In the genomic region with DNA sequence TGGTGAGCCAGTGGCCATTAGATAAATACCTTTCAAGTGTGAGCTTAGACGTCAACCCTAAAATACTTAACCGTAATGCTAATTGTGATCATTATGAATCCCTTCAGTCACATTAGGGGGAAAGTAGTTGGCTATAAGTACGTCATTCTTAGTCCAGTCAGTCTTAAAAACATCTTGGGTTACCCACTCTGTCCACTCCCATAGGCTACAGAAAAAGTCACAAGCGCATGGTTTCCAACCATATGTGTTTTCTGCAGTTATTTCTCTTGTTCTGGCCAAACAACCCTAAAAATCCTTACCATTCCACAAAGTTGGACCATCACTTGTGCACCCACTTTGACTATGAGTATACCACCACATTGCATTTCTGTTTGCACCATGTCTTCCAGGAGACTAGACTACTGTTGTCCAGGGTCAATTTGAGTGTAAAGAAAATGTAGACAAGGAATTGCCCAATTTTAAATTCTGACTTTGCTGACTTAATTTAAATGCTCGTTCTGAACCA, we compare ENCODE assay signal across 13 cellular contexts. TPM values are rescaled to one million over a fixed set of nuclear protein-coding genes. Genes with fewer than 3 reads are reported as not detected.
A peak's percentile ranks its signal among the peaks of the same experiment; 100 is the strongest.
DNase-seq lines count a peak whose midpoint lies in the region; ATAC-seq and TF ChIP-seq lines count a peak whose summit lies in the region.
"Had no signal": no experiment of that assay in that cellular context is flagged by ENCODE, and none has a peak within 500 bp of the region (broad histone marks: within the 10 kb centered on the region; RNA-seq: fewer than 3 reads in every experiment).

No MANE protein-coding gene starts in this region.

- H3K18ac ChIP-seq in mesendoderm (ENCODE audit: low read length), result no peak overlapping the region

- peak overlapping the region; percentile 31 for H3K27ac Mint-ChIP-seq in activated CD4-positive, alpha-beta memory T cell treated with anti-CD3 and anti-CD28 coated beads, Interleukin-2, amount 10 ng/mL, durations not matched to agents 7 days and 5 days

- peaks cover 38 to 65% (median 53%) of the 10 kb centered on the region in 11 experiments for H4K20me1 ChIP-seq in BLaER1 treated with 17β-estradiol and CSF1 and Interleukin-3, amounts not matched to agents 10 nM and 100 nM
- H4K20me1 ChIP-seq in HCT116 (ENCODE audit: insufficient read depth), result peaks cover 28% of the 10 kb centered on the region; the same call in 1 of the 2 replicates

- no peak overlapping the region for H2BK15ac ChIP-seq in mesendoderm (replicated peaks; ENCODE audit: low read depth)

- intact Hi-C loops in HCT116 (cut with micrococcal nuclease), result no loop called here

- H3K4me2 ChIP-seq in BLaER1 treated with 17β-estradiol and CSF1 and Interleukin-3, amounts not matched to agents 10 nM and 100 nM, result peak overlapping the region; percentile 55 to 98 (median 90)
- H3K4me2 ChIP-seq in HCT116 (ENCODE audit: low read length), result no peak overlapping the region
- no peak overlapping the region for H3K4me2 ChIP-seq in mesendoderm (ENCODE audit: low read length)

- TF ChIP-seq CTCF in HCT116 (IDR thresholded peaks at IDR 0.05 in 2 of 3, conservative IDR thresholded peaks at IDR 0.05 in 1 of 3; ENCODE audit: borderline replicate concordance in 1 of 3, insufficient read depth in 1 of 3, low read depth in 2 of 3, low read length in 2 of 3), result no peak

- TF ChIP-seq RAD21 in HCT116 (IDR thresholded peaks at IDR 0.05; ENCODE audit: low read depth), result no peak

- H3K36me3 ChIP-seq in BLaER1 treated with 17β-estradiol and CSF1 and Interleukin-3, amounts not matched to agents 10 nM and 100 nM, result peaks cover 45 to 58% (median 50%) of the 10 kb centered on the region in 11 experiments
- peaks cover 16 to 26% of the 10 kb centered on the region in 2 experiments for H3K36me3 ChIP-seq in HCT116 (ENCODE audit: control insufficient read depth in 1 of 2, insufficient read depth in 2 of 2, low read length in 2 of 2)
- peaks cover 6% of the 10 kb centered on the region for H3K36me3 ChIP-seq in mesendoderm (ENCODE audit: control insufficient read depth, insufficient read depth, low read length)

- no peak overlapping the region for H2BK5ac ChIP-seq in mesendoderm (ENCODE audit: low read length)

- H2AFZ ChIP-seq in HCT116 (ENCODE audit: low read depth, low read length, poor library complexity, severe bottlenecking), result no peak overlapping the region

- no peak for DNase-seq in HCT116 (ENCODE audit: low read depth, low spot score)
- no peak for DNase-seq in activated CD4-positive, alpha-beta memory T cell treated with anti-CD3 and anti-CD28 coated beads, Interleukin-2, amount 10 ng/mL, durations not matched to agents 7 days and 5 days
- DNase-seq in mesendoderm, result no peak
- no peak for DNase-seq in NCI-H345 (lab: John Stamatoyannopoulos, UW)
- no peak for DNase-seq in NK-92 treated with Interleukin-12 subunit alpha and Interleukin-12 subunit beta, amount 100 ng/mL, for 24 hours (lab: John Stamatoyannopoulos, UW)
- DNase-seq in activated gamma-delta T cell (lab: John Stamatoyannopoulos, UW), result no peak
- DNase-seq: foreskin keratinocyte, left ventricle myocardium superior, NCI-H1092, T-helper 9 cell had no signal

- peaks cover 5% of the 10 kb centered on the region for H3K27me3 Mint-ChIP-seq in activated CD4-positive, alpha-beta memory T cell treated with anti-CD3 and anti-CD28 coated beads, Interleukin-2, amount 10 ng/mL, durations not matched to agents 7 days and 5 days

- BruUV-seq in HCT116 (replicated peaks; lab: Mats Ljungman, UMichigan), result no TSS peak

- peaks cover 51% of the 10 kb centered on the region for H3K36me3 Mint-ChIP-seq in activated CD4-positive, alpha-beta memory T cell treated with anti-CD3 and anti-CD28 coated beads, Interleukin-2, amount 10 ng/mL, durations not matched to agents 7 days and 5 days (ENCODE audit: low read depth)

- TF ChIP-seq POLR2A in HCT116 (IDR thresholded peaks at IDR 0.05; ENCODE audit: borderline replicate concordance, extremely low read depth, insufficient read depth, insufficient read length), result no peak

- ATAC-seq in HCT116 (no peak), GM21367 (IDR thresholded peaks at IDR 0.05; ENCODE audit: unreplicated experiment) (no peak)
- ATAC-seq: foreskin keratinocyte, left ventricle myocardium superior had no signal

- no peak overlapping the region for H4K5ac ChIP-seq in mesendoderm (ENCODE audit: low read length)

- peak overlapping the region in 9 of 10 experiments; percentile 76 to 95 (median 84); a peak in 12 of 20 replicates for H3K4me3 ChIP-seq in BLaER1 treated with 17β-estradiol and CSF1 and Interleukin-3, amounts not matched to agents 10 nM and 100 nM
- H3K4me3 ChIP-seq in HCT116 (replicated peaks in 1 of 2; ENCODE audit: low read depth in 1 of 2, low read length in 2 of 2) (no peak overlapping the region), mesendoderm (ENCODE audit: low read length) (no peak overlapping the region)
- H3K4me3 ChIP-seq: tibial nerve had no signal

- peaks cover 44% of the 10 kb centered on the region for H3K79me2 ChIP-seq in HCT116 (ENCODE audit: insufficient read depth, low read length)
- H3K79me2 ChIP-seq in mesendoderm (ENCODE audit: control insufficient read depth, insufficient read depth, low read length), result peaks cover 26% of the 10 kb centered on the region

- H3K9me2 ChIP-seq in HCT116 (ENCODE audit: insufficient read depth), result no peaks in the 10 kb centered on the region

- no peak overlapping the region for H2BK120ac ChIP-seq in mesendoderm (ENCODE audit: low read depth, low read length)

- H3K79me1 ChIP-seq in mesendoderm (ENCODE audit: low read length), result peaks cover 3% of the 10 kb centered on the region

- no peak overlapping the region for H3K4ac ChIP-seq in mesendoderm (ENCODE audit: low read depth, low read length)

- no peak overlapping the region for H2AK5ac ChIP-seq in mesendoderm (ENCODE audit: low read length)

- peaks cover 0 to 16% (median 14%) of the 10 kb centered on the region in 11 experiments; a peak in 17 of 22 replicates for H3K27me3 ChIP-seq in BLaER1 treated with 17β-estradiol and CSF1 and Interleukin-3, amounts not matched to agents 10 nM and 100 nM
- no peaks in the 10 kb centered on the region for H3K27me3 ChIP-seq in HCT116 (ENCODE audit: insufficient read depth, low read length)
- no peaks in the 10 kb centered on the region for H3K27me3 ChIP-seq in mesendoderm (ENCODE audit: insufficient read depth, low read length, poor library complexity)
- H3K27me3 ChIP-seq: foreskin keratinocyte, tibial nerve had no signal

- peaks cover 34 to 63% (median 59%) of the 10 kb centered on the region in 10 experiments for H3K4me1 ChIP-seq in BLaER1 treated with 17β-estradiol and CSF1 and Interleukin-3, amounts not matched to agents 10 nM and 100 nM
- H3K4me1 ChIP-seq in HCT116 (ENCODE audit: control insufficient read depth in 1 of 2, insufficient read depth in 2 of 2, low read length in 2 of 2), result peaks cover 9 to 19% of the 10 kb centered on the region in 2 experiments; a peak in 3 of 4 replicates
- H3K4me1 ChIP-seq in mesendoderm (ENCODE audit: control insufficient read depth, low read depth, low read length), result peaks cover 2% of the 10 kb centered on the region

- H3K56ac ChIP-seq in mesendoderm (ENCODE audit: low read length), result no peak overlapping the region

- H3K4me3 Mint-ChIP-seq in activated CD4-positive, alpha-beta memory T cell treated with anti-CD3 and anti-CD28 coated beads, Interleukin-2, amount 10 ng/mL, durations not matched to agents 7 days and 5 days, result peak overlapping the region; percentile 10

- no CpG with 5 or more reads among the region's 5 CpGs for WGBS in mesendoderm (ENCODE audit: extremely low coverage, insufficient coverage, low lambda C conversion rate)

- no peaks in the 10 kb centered on the region for H3K9me3 Mint-ChIP-seq in activated CD4-positive, alpha-beta memory T cell treated with anti-CD3 and anti-CD28 coated beads, Interleukin-2, amount 10 ng/mL, durations not matched to agents 7 days and 5 days

- H3K9ac ChIP-seq in BLaER1 treated with 17β-estradiol and CSF1 and Interleukin-3, amounts not matched to agents 10 nM and 100 nM, result peak overlapping the region in 3 of 11 experiments; percentile 3 to 22 (median 11); a peak in 3 of 22 replicates
- H3K9ac ChIP-seq in HCT116 (ENCODE audit: low read length), result no peak overlapping the region
- H3K9ac ChIP-seq in mesendoderm (ENCODE audit: low read length), result peak overlapping the region; percentile 6

- CTCF ChIA-PET in HCT116 (lab: Charles Lee), result no interaction called here
- CTCF ChIA-PET in activated CD4-positive, alpha-beta memory T cell treated with anti-CD3 and anti-CD28 coated beads, Interleukin-2, amount 10 ng/mL, durations not matched to agents 7 days and 5 days (lab: Charles Lee), result no interaction called here

- peaks cover 46% of the 10 kb centered on the region for H3K4me1 Mint-ChIP-seq in activated CD4-positive, alpha-beta memory T cell treated with anti-CD3 and anti-CD28 coated beads, Interleukin-2, amount 10 ng/mL, durations not matched to agents 7 days and 5 days

- H3K9me3 ChIP-seq in BLaER1 treated with 17β-estradiol and CSF1 and Interleukin-3, amounts not matched to agents 10 nM and 100 nM (replicated peaks in 1 of 11), result no peaks in the 10 kb centered on the region
- H3K9me3 ChIP-seq in HCT116 (ENCODE audit: control insufficient read depth in 1 of 2, insufficient read depth in 1 of 2, low read depth in 1 of 2, low read length in 2 of 2), result no peaks in the 10 kb centered on the region
- H3K9me3 ChIP-seq: tibial nerve had no signal

- H3K27ac ChIP-seq in BLaER1 treated with 17β-estradiol and CSF1 and Interleukin-3, amounts not matched to agents 10 nM and 100 nM, result no peak overlapping the region
- H3K27ac ChIP-seq in HCT116 (ENCODE audit: low read depth, low read length) (no peak overlapping the region), mesendoderm (ENCODE audit: low read depth, low read length) (no peak overlapping the region)
- H3K27ac ChIP-seq: foreskin keratinocyte had no signal

- no peak overlapping the region for H3K23ac ChIP-seq in mesendoderm (ENCODE audit: low read length)

- POLR2A ChIA-PET in HCT116 (lab: Charles Lee), result interaction anchor here (1.4 to 4.1 kb wide), 2 partner anchors 7 to 26 kb away, joined by 4 to 69 read pairs; no protein-coding TSS in a partner anchor
- POLR2A ChIA-PET in activated CD4-positive, alpha-beta memory T cell treated with anti-CD3 and anti-CD28 coated beads, Interleukin-2, amount 10 ng/mL, durations not matched to agents 7 days and 5 days (lab: Charles Lee), result interaction anchor here (1.2 to 4.7 kb wide), 2 partner anchors 29 to 110 kb away, joined by 5 to 99 read pairs; no protein-coding TSS in a partner anchor

- RAD21 ChIA-PET in HCT116 (lab: Charles Lee; ENCODE audit: low non-redundant PET in 1 of 2, low total read pairs in 2 of 2, uncharacterized antibody in 2 of 2, unreplicated experiment in 2 of 2), result no interaction called here

- H4K8ac ChIP-seq in mesendoderm (ENCODE audit: low read depth, low read length), result no peak overlapping the region

RNA-seq across cellular contexts. Expression of a gene that starts 3.3 kb away (rescaled TPM):
- total RNA-seq in HCT116 (2021; ENCODE audit: unreplicated experiment), result 2,177 TPM
- 3,201 and 3,342 TPM in 2 replicates for polyA plus RNA-seq in HCT116 (2012)
- 1,000 to 10,000 TPM; 1,398 to 1,426 TPM for total RNA-seq in activated CD4-positive, alpha-beta memory T cell treated with anti-CD3 and anti-CD28 coated beads, Interleukin-2, amount 10 ng/mL, durations not matched to agents 7 days and 5 days
- 3,038 TPM for polyA plus RNA-seq in mesendoderm (2013, experiment 1 of 2)
- polyA plus RNA-seq in mesendoderm (2013, experiment 2 of 2), result 2,986 TPM

RNA-seq across cellular contexts. Expression of a gene that starts 3.4 kb away (rescaled TPM):
- total RNA-seq in HCT116 (2021; ENCODE audit: unreplicated experiment), result 12.0 TPM
- 4.7 and 7.0 TPM in 2 replicates for polyA plus RNA-seq in HCT116 (2012)
- 1 to 10 TPM; 3.0 to 3.1 TPM for total RNA-seq in activated CD4-positive, alpha-beta memory T cell treated with anti-CD3 and anti-CD28 coated beads, Interleukin-2, amount 10 ng/mL, durations not matched to agents 7 days and 5 days
- 3.7 TPM for polyA plus RNA-seq in mesendoderm (2013, experiment 1 of 2)
- polyA plus RNA-seq in mesendoderm (2013, experiment 2 of 2), result 3.5 TPM

RNA-seq across cellular contexts. Expression of a gene that starts 24.9 kb away (rescaled TPM):
- 60.9 TPM for total RNA-seq in HCT116 (2021; ENCODE audit: unreplicated experiment)
- 29.7 and 33.9 TPM in 2 replicates for polyA plus RNA-seq in HCT116 (2012)
- total RNA-seq in activated CD4-positive, alpha-beta memory T cell treated with anti-CD3 and anti-CD28 coated beads, Interleukin-2, amount 10 ng/mL, durations not matched to agents 7 days and 5 days, result 1 to 10 TPM; 6.2 to 8.2 TPM
- 6.5 TPM for polyA plus RNA-seq in mesendoderm (2013, experiment 1 of 2)
- 6.5 TPM for polyA plus RNA-seq in mesendoderm (2013, experiment 2 of 2)

Comparison
In these comparisons a context has a peak if more than half of its experiments do, and no peak if none do; other contexts are left out.
1. H3K4me2 ChIP-seq: peak in BLaER1 treated with 17β-estradiol and CSF1 and Interleukin-3, amounts not matched to agents 10 nM and 100 nM (11 of 11); none in HCT116 (single experiment) and mesendoderm (single experiment).
2. H3K4me3 ChIP-seq: peak in BLaER1 treated with 17β-estradiol and CSF1 and Interleukin-3, amounts not matched to agents 10 nM and 100 nM (9 of 10); none in HCT116 (0 of 2) and mesendoderm (single experiment).